In genomic region chr7:149866817-149867447, GRCh38 we compare ENCODE assay signal across 10 cellular contexts. TPM values are rescaled to one million over a fixed set of nuclear protein-coding genes. Genes with fewer than 3 reads are reported as not detected.
DNase-seq lines count a peak whose midpoint lies in the region; ATAC-seq and FAIRE-seq lines count a peak whose summit lies in the region.
"Had no signal": no experiment of that assay in that cellular context is flagged by ENCODE, and none has a peak within 500 bp of the region (broad histone marks: within the 10 kb centered on the region; RNA-seq: fewer than 3 reads in every experiment).

No MANE protein-coding gene starts in this region.

- H3K27ac Mint-ChIP-seq in T-helper 1 cell treated with Interleukin-12 subunit alpha and Interleukin-12 subunit beta and Interleukin-4 antibody, amounts not matched to agents 30 μg/mL and 1 μg/mL, for 36 hours = peak overlapping the region; percentile 89
- peak overlapping the region; percentile 56 for H3K27ac Mint-ChIP-seq in activated naive CD8-positive, alpha-beta T cell treated with anti-CD3 and anti-CD28 coated beads, Interleukin-2, amount 50 U/mL, for 24 hours

- peaks cover 79% of the 10 kb centered on the region for H3K4me1 Mint-ChIP-seq in T-helper 1 cell treated with Interleukin-12 subunit alpha and Interleukin-12 subunit beta and Interleukin-4 antibody, amounts not matched to agents 30 μg/mL and 1 μg/mL, for 36 hours (ENCODE audit: low read depth)
- peaks cover 78% of the 10 kb centered on the region for H3K4me1 Mint-ChIP-seq in activated naive CD8-positive, alpha-beta T cell treated with anti-CD3 and anti-CD28 coated beads, Interleukin-2, amount 50 U/mL, for 24 hours

- H3K9me3 Mint-ChIP-seq in T-helper 1 cell treated with Interleukin-12 subunit alpha and Interleukin-12 subunit beta and Interleukin-4 antibody, amounts not matched to agents 30 μg/mL and 1 μg/mL, for 36 hours = no peaks in the 10 kb centered on the region
- H3K9me3 Mint-ChIP-seq in activated naive CD8-positive, alpha-beta T cell treated with anti-CD3 and anti-CD28 coated beads, Interleukin-2, amount 50 U/mL, for 24 hours = no peaks in the 10 kb centered on the region

- no peaks in the 10 kb centered on the region for H3K27me3 Mint-ChIP-seq in T-helper 1 cell treated with Interleukin-12 subunit alpha and Interleukin-12 subunit beta and Interleukin-4 antibody, amounts not matched to agents 30 μg/mL and 1 μg/mL, for 36 hours (ENCODE audit: low read depth)
- no peaks in the 10 kb centered on the region for H3K27me3 Mint-ChIP-seq in activated naive CD8-positive, alpha-beta T cell treated with anti-CD3 and anti-CD28 coated beads, Interleukin-2, amount 50 U/mL, for 24 hours

- H3K36me3 Mint-ChIP-seq in T-helper 1 cell treated with Interleukin-12 subunit alpha and Interleukin-12 subunit beta and Interleukin-4 antibody, amounts not matched to agents 30 μg/mL and 1 μg/mL, for 36 hours (ENCODE audit: low read depth) = peaks cover 23% of the 10 kb centered on the region
- H3K36me3 Mint-ChIP-seq in activated naive CD8-positive, alpha-beta T cell treated with anti-CD3 and anti-CD28 coated beads, Interleukin-2, amount 50 U/mL, for 24 hours (ENCODE audit: low read depth) = peaks cover 14% of the 10 kb centered on the region

- DNase-seq in T-helper 1 cell (no peak), Kasumi-1 (lab: John Stamatoyannopoulos, UW) (peak; percentile 75 to 82), mesenteric fat pad (ENCODE audit: low spot score) (peak; percentile 78), NCI-H1417 (lab: John Stamatoyannopoulos, UW) (no peak), RCC 7860 (ENCODE audit: low spot score) (no peak)
- DNase-seq in activated naive CD8-positive, alpha-beta T cell treated with anti-CD3 and anti-CD28 coated beads, Interleukin-2, amount 50 U/mL, for 24 hours = no peak
- no peak for DNase-seq in stimulated activated CD4-positive, alpha-beta T cell treated with anti-CD3 and anti-CD28 coated beads, Interleukin-1b, Interleukin-23, amount 100 ng/mL, for 48 hours
- DNase-seq: lower lobe of right lung, transverse colon had no signal

- FAIRE-seq in RCC 7860 (lab: Jason Lieb, UNC) = no peak

- H3K4me3 Mint-ChIP-seq in T-helper 1 cell treated with Interleukin-12 subunit alpha and Interleukin-12 subunit beta and Interleukin-4 antibody, amounts not matched to agents 30 μg/mL and 1 μg/mL, for 36 hours = no peak overlapping the region
- H3K4me3 Mint-ChIP-seq in activated naive CD8-positive, alpha-beta T cell treated with anti-CD3 and anti-CD28 coated beads, Interleukin-2, amount 50 U/mL, for 24 hours = no peak overlapping the region

- ATAC-seq in activated naive CD8-positive, alpha-beta T cell treated with anti-CD3 and anti-CD28 coated beads, Interleukin-2, amount 50 U/mL, for 24 hours = no peak
- ATAC-seq: lower lobe of right lung had no signal

RNA-seq across cellular contexts. Expression of gene ATP6V0E2, which starts 6.8 kb away (rescaled TPM):
- total RNA-seq in mesenteric fat pad = 18.5 TPM

RNA-seq across cellular contexts. Expression of gene ZNF862, which starts 28.8 kb away (rescaled TPM):
- total RNA-seq in mesenteric fat pad = 9.4 TPM

Comparison
In these comparisons a context has a peak if more than half of its experiments do, and no peak if none do; other contexts are left out.
1. DNase-seq: peak in Kasumi-1 (2 of 2) and mesenteric fat pad (single experiment); none in T-helper 1 cell (0 of 5), activated naive CD8-positive, alpha-beta T cell treated with anti-CD3 and anti-CD28 coated beads, Interleukin-2, amount 50 U/mL, for 24 hours (single experiment), NCI-H1417 (0 of 3), stimulated activated CD4-positive, alpha-beta T cell treated with anti-CD3 and anti-CD28 coated beads, Interleukin-1b, Interleukin-23, amount 100 ng/mL, for 48 hours (single experiment) and RCC 7860 (single experiment).